In genomic region chr7:48428091-48428710, GRCh38 we compare ENCODE assay signal across 20 cellular contexts.
DNase-seq lines count a peak whose midpoint lies in the region; ATAC-seq and TF ChIP-seq lines count a peak whose summit lies in the region.
"Had no signal": no experiment of that assay in that cellular context is flagged by ENCODE, and none has a peak within 500 bp of the region (broad histone marks: within the 10 kb centered on the region; RNA-seq: fewer than 3 reads in every experiment).

No MANE protein-coding gene starts in this region.

- H3K36me3 ChIP-seq in neural progenitor cell (no peaks in the 10 kb centered on the region), aorta (ENCODE audit: control insufficient read depth in 1 of 2, insufficient read depth in 2 of 2, low read length in 1 of 2) (no peaks in the 10 kb centered on the region)

- no peak for TF ChIP-seq CTCF in neural progenitor cell (IDR thresholded peaks at IDR 0.05)

- H3K4me3 ChIP-seq in neural progenitor cell = no peak overlapping the region
- no peak overlapping the region for H3K4me3 ChIP-seq in aorta (ENCODE audit: low read length in 2 of 2)

- no peaks in the 10 kb centered on the region for H3K79me2 ChIP-seq in neural progenitor cell (ENCODE audit: low read depth)

- peaks cover 5% of the 10 kb centered on the region for H3K4me1 Mint-ChIP-seq in neural progenitor cell

- H3K9me3 Mint-ChIP-seq in neural progenitor cell = no peaks in the 10 kb centered on the region
- H3K9me3 Mint-ChIP-seq: T-helper 1 cell treated with Interleukin-12 subunit alpha and Interleukin-12 subunit beta and Interleukin-4 antibody, amounts not matched to agents 30 μg/mL and 1 μg/mL, for 36 hours had no signal

- no peak overlapping the region for H3K27ac ChIP-seq in neural progenitor cell
- H3K27ac ChIP-seq in aorta (ENCODE audit: low read depth in 1 of 2, low read length in 2 of 2) = no peak overlapping the region
- H3K27ac ChIP-seq: C4-2B had no signal

- no peak for ATAC-seq in aorta (ENCODE audit: low FRiP score)

- no peak overlapping the region for H3K9ac ChIP-seq in neural progenitor cell
- H3K9ac ChIP-seq: SK-N-SH had no signal

- H3K27ac Mint-ChIP-seq in neural progenitor cell = no peak overlapping the region
- H3K27ac Mint-ChIP-seq: T-helper 1 cell treated with Interleukin-12 subunit alpha and Interleukin-12 subunit beta and Interleukin-4 antibody, amounts not matched to agents 30 μg/mL and 1 μg/mL, for 36 hours had no signal

- H2AFZ ChIP-seq in neural progenitor cell (replicated peaks) = peak overlapping the region; percentile 61

- H3K27me3 Mint-ChIP-seq in neural progenitor cell (ENCODE audit: insufficient read depth, low read depth) = no peaks in the 10 kb centered on the region

- no peaks in the 10 kb centered on the region for H4K20me1 ChIP-seq in neural progenitor cell (ENCODE audit: low read depth)

- intact Hi-C loops in aorta (cut with DNase I) = no loop called here

- H3K27me3 ChIP-seq in neural progenitor cell (no peaks in the 10 kb centered on the region), aorta (ENCODE audit: control insufficient read depth in 1 of 2, insufficient read depth in 2 of 2, low read length in 1 of 2) (no peaks in the 10 kb centered on the region)

- H3F3A ChIP-seq in neural progenitor cell (ENCODE audit: low read depth) = no peaks in the 10 kb centered on the region

- no peaks in the 10 kb centered on the region for H3K36me3 Mint-ChIP-seq in neural progenitor cell

- 55 to 59% methylated on average over 3 of the region's 3 CpGs for WGBS in aorta, 2 donors

- H3K4me3 Mint-ChIP-seq in neural progenitor cell = no peak overlapping the region
- H3K4me3 Mint-ChIP-seq: T-helper 1 cell treated with Interleukin-12 subunit alpha and Interleukin-12 subunit beta and Interleukin-4 antibody, amounts not matched to agents 30 μg/mL and 1 μg/mL, for 36 hours had no signal

- peak; percentile 22 for DNase-seq in NCI-H345 (lab: John Stamatoyannopoulos, UW)
- no peak for DNase-seq in NCI-H345 treated with DMSO at 0.1 percent for 48 hours (lab: John Stamatoyannopoulos, UW; ENCODE audit: unreplicated experiment)
- peak; percentile 9 for DNase-seq in NCI-H1092 (lab: John Stamatoyannopoulos, UW)
- DNase-seq in SHP77 treated with DMSO at 0.1 percent for 48 hours (lab: John Stamatoyannopoulos, UW) = peak; percentile 21
- DNase-seq in neural progenitor cell (ENCODE audit: low spot score) = no peak
- DNase-seq in NCI-H526 treated with DMSO at 0.1 percent for 48 hours (lab: John Stamatoyannopoulos, UW) = no peak
- DNase-seq in aorta = no peak
- DNase-seq in NCI-H2107 (lab: John Stamatoyannopoulos, UW) = no peak
- DNase-seq: 8988T, COR-L47, DMS79 treated with DMSO at 0.1 percent for 48 hours, GDM1, Kasumi-1, NCI-H1436, NCI-H2081, NCI-H226, NCI-H82, SK-N-SH had no signal

- no peak overlapping the region for H3K4me2 ChIP-seq in neural progenitor cell
- H3K4me2 ChIP-seq: SK-N-SH had no signal

- H3K4me1 ChIP-seq in neural progenitor cell = no peaks in the 10 kb centered on the region
- H3K4me1 ChIP-seq in aorta (ENCODE audit: control insufficient read depth in 1 of 2, insufficient read depth in 2 of 2, low read length in 2 of 2) = no peaks in the 10 kb centered on the region

- H3K9me3 ChIP-seq in neural progenitor cell (ENCODE audit: low read depth) = no peaks in the 10 kb centered on the region
- H3K9me3 ChIP-seq in aorta (ENCODE audit: control insufficient read depth, low read length) = no peaks in the 10 kb centered on the region
- H3K9me3 ChIP-seq: SK-N-SH had no signal

Comparison
In these comparisons a context has a peak if more than half of its experiments do, and no peak if none do; other contexts are left out.
1. DNase-seq: peak in NCI-H345 (single experiment), NCI-H1092 (single experiment) and SHP77 treated with DMSO at 0.1 percent for 48 hours (single experiment); none in NCI-H345 treated with DMSO at 0.1 percent for 48 hours (single experiment), neural progenitor cell (single experiment), NCI-H526 treated with DMSO at 0.1 percent for 48 hours (single experiment), aorta (0 of 2) and NCI-H2107 (single experiment).